Comparison of ENCODE assay signal across 9 cellular contexts in the genomic region with DNA sequence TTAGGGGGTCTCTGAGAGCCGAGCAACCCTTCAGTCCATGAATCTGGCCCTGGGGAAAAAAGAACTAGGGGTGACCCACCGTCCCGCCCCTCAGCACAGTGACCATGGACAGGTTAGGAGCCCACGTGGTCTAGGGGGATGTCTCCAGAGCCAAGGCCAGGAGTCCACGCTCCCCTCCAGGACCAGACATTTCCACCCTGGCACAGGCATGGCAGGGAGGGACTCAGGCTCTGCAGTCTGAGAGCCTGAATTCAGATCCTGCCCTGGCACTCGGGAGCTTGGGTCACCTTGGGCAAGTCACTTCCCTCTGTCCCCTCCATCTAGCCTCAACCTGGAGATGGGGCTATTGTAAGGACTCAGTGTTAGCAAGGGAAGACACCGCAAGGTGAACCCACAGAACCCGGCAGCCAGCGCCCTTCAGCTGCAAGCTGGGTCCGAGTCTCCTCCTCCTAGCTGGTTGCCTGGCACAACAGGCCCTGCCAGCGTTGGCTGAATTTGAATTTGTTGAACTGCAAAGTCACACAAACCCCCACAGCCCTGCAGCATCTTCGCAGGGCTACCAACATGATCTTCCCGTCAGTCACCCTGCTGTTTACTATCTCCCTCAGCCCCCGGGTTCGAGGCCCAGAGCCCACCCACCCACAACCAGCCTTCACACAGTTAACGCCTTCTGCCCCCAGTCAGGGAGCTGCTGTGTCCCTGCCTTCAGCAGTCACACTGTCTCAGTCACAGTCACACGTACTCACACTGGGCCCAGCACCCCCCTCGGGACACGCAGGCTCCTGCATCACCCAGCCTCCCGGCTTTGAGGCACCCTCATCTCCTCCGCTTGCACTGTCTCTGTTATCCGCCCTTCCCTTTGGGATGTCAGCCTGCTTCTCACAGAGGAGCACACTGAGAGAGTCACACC. TPM values are rescaled to one million over a fixed set of nuclear protein-coding genes. Genes with fewer than 3 reads are reported as not detected.
DNase-seq lines count a peak whose midpoint lies in the region; ATAC-seq and TF ChIP-seq lines count a peak whose summit lies in the region.
"Had no signal": no experiment of that assay in that cellular context is flagged by ENCODE, and none has a peak within 500 bp of the region (broad histone marks: within the 10 kb centered on the region; RNA-seq: fewer than 3 reads in every experiment).

No MANE protein-coding gene starts in this region.

- H3K27me3 ChIP-seq in CD4-positive, alpha-beta T cell (ENCODE audit: control insufficient read depth, insufficient read depth, low read length): peaks cover 10% of the 10 kb centered on the region
- no peaks in the 10 kb centered on the region for H3K27me3 ChIP-seq in PC-9 (ENCODE audit: insufficient read depth, low read depth)
- H3K27me3 ChIP-seq in esophagus muscularis mucosa: peaks cover 9 to 91% (median 23%) of the 10 kb centered on the region in 4 donors
- no peaks in the 10 kb centered on the region for H3K27me3 ChIP-seq in trophoblast cell (ENCODE audit: insufficient read depth, low read length)
- peaks cover 36% of the 10 kb centered on the region for H3K27me3 ChIP-seq in brain microvascular endothelial cell (replicated peaks)
- no peaks in the 10 kb centered on the region for H3K27me3 ChIP-seq in Karpas-422 (ENCODE audit: low read length)

- H3K4ac ChIP-seq in trophoblast cell (ENCODE audit: low read depth, low read length): no peak overlapping the region

- H2AK5ac ChIP-seq in trophoblast cell (ENCODE audit: low read length): peak overlapping the region; percentile 40

- CTCF ChIA-PET in CD4-positive, alpha-beta T cell (lab: Charles Lee): interaction anchor here (0.7 to 1.3 kb wide), 3 partner anchors 66 to 75 kb away, joined by 3 to 4 read pairs (median 3); no protein-coding TSS in a partner anchor
- CTCF ChIA-PET in PC-9 (lab: Charles Lee): interaction anchor here (0.9 to 1.1 kb wide), 2 partner anchors 97 to 476 kb away, joined by 3 to 11 read pairs; no protein-coding TSS in a partner anchor

- H3K27ac ChIP-seq in CD4-positive, alpha-beta T cell (ENCODE audit: low read depth, low read length): no peak overlapping the region
- no peak overlapping the region for H3K27ac ChIP-seq in PC-9
- H3K27ac ChIP-seq in esophagus muscularis mucosa (replicated peaks in 1 of 4): peak overlapping the region in 2 of 4 donors; percentile 60 to 80
- no peak overlapping the region for H3K27ac ChIP-seq in trophoblast cell (ENCODE audit: low read depth, low read length)
- H3K27ac ChIP-seq in brain microvascular endothelial cell: no peak overlapping the region
- no peak overlapping the region for H3K27ac ChIP-seq in Karpas-422 (ENCODE audit: low read length)

- H2BK120ac ChIP-seq in trophoblast cell (ENCODE audit: insufficient read depth, low read length, poor library complexity): no peak overlapping the region

- intact Hi-C loops in CD4-positive, alpha-beta T cell (cut with DNase I, micrococcal nuclease): loop anchor here in 1 of 2 experiments (10.0 kb wide), 1 partner anchor 259 kb away; the partner anchor contains the start of gene MIEF1
- intact Hi-C loops in PC-9 (cut with micrococcal nuclease; ENCODE audit: unreplicated experiment): loop anchor here (10.0 kb wide), 1 partner anchor 279 kb away; the partner anchor contains the start of gene ATF4
- intact Hi-C loops in esophagus muscularis mucosa (cut with DNase I): no loop called here

- H3K4me1 ChIP-seq in PC-9 (replicated peaks; ENCODE audit: insufficient read depth) (peaks cover 20% of the 10 kb centered on the region), esophagus muscularis mucosa (peaks cover 26 to 55% (median 51%) of the 10 kb centered on the region in 4 donors), trophoblast cell (ENCODE audit: control insufficient read depth in 1 of 2, insufficient read depth in 2 of 2, low read length in 2 of 2) (peaks cover 16 to 20% of the 10 kb centered on the region in 2 experiments), Karpas-422 (ENCODE audit: low read length) (peaks cover 11% of the 10 kb centered on the region)

- H3K9me2 ChIP-seq in PC-9 (ENCODE audit: insufficient read depth): no peaks in the 10 kb centered on the region
- H3K9me2 ChIP-seq in Karpas-422 (replicated peaks; ENCODE audit: insufficient read depth, low read length): no peaks in the 10 kb centered on the region

- H4K12ac ChIP-seq in trophoblast cell (ENCODE audit: low read depth, low read length): no peak overlapping the region

- TF ChIP-seq EP300 in esophagus muscularis mucosa (IDR thresholded peaks at IDR 0.05): no peak

- no peak for ATAC-seq in CD4-positive, alpha-beta T cell (ENCODE audit: poor library complexity)

- DNase-seq in CD4-positive, alpha-beta T cell: no peak
- no peak for DNase-seq in PC-9
- no peak for DNase-seq in esophagus muscularis mucosa (ENCODE audit: extremely low spot score)
- DNase-seq in trophoblast cell: no peak
- DNase-seq in HuH-7.5 (ENCODE audit: low spot score): no peak
- no peak for DNase-seq in RKO (ENCODE audit: low spot score)
- DNase-seq in brain microvascular endothelial cell: no peak
- DNase-seq in Karpas-422: no peak
- DNase-seq: KBM-7 had no signal

- H3K79me2 ChIP-seq in PC-9 (ENCODE audit: low read depth) (peaks cover 33% of the 10 kb centered on the region), trophoblast cell (ENCODE audit: control insufficient read depth, insufficient read depth, low read length, poor library complexity) (peaks cover 22% of the 10 kb centered on the region), Karpas-422 (ENCODE audit: low read length) (no peaks in the 10 kb centered on the region)

- H3K4me3 ChIP-seq in PC-9 (peak overlapping the region; percentile 98), esophagus muscularis mucosa (peak overlapping the region; percentile 60 to 65 (median 61)), trophoblast cell (ENCODE audit: low read depth, low read length) (no peak overlapping the region), brain microvascular endothelial cell (ENCODE audit: low read depth, low read length) (no peak overlapping the region), Karpas-422 (ENCODE audit: low read length) (no peak overlapping the region)

- TF ChIP-seq POLR2A in esophagus muscularis mucosa (IDR thresholded peaks at IDR 0.05; ENCODE audit: low read depth): no peak

- peak overlapping the region; percentile 89 for H3K4me2 ChIP-seq in PC-9
- H3K4me2 ChIP-seq in trophoblast cell (ENCODE audit: low read length): peak overlapping the region; percentile 86
- H3K4me2 ChIP-seq in Karpas-422 (ENCODE audit: low read depth, low read length, poor library complexity, severe bottlenecking): no peak overlapping the region

- POLR2A ChIA-PET in CD4-positive, alpha-beta T cell (lab: Charles Lee): interaction anchor here (0.7 to 8.8 kb wide), 5 partner anchors 10 to 74 kb away, joined by 3 to 96 read pairs (median 4); partner anchors contain the start of gene RPL3
- POLR2A ChIA-PET in PC-9 (lab: Charles Lee; ENCODE audit: unreplicated experiment): interaction anchor here (0.6 to 1.4 kb wide), 6 partner anchors 8 to 457 kb away, joined by 3 to 8 read pairs (median 3); no protein-coding TSS in a partner anchor

- peaks cover 10% of the 10 kb centered on the region for H3K27me3 Mint-ChIP-seq in CD4-positive, alpha-beta T cell

- H3K79me1 ChIP-seq in trophoblast cell (ENCODE audit: low read length): peaks cover 39% of the 10 kb centered on the region

- H3K36me3 ChIP-seq in PC-9 (ENCODE audit: low read depth): no peaks in the 10 kb centered on the region
- peaks cover 0 to 3% (median 0%) of the 10 kb centered on the region in 4 donors for H3K36me3 ChIP-seq in esophagus muscularis mucosa
- peaks cover 0 to 1% of the 10 kb centered on the region in 2 experiments for H3K36me3 ChIP-seq in trophoblast cell (ENCODE audit: control insufficient read depth in 1 of 2, insufficient read depth in 2 of 2, low read length in 2 of 2)
- no peaks in the 10 kb centered on the region for H3K36me3 ChIP-seq in brain microvascular endothelial cell (replicated peaks)
- H3K36me3 ChIP-seq in Karpas-422 (ENCODE audit: insufficient read depth, low read length): no peaks in the 10 kb centered on the region

- H3K27ac Mint-ChIP-seq in CD4-positive, alpha-beta T cell: no peak overlapping the region

- H3K4me1 Mint-ChIP-seq in CD4-positive, alpha-beta T cell (ENCODE audit: low read depth): peaks cover 25% of the 10 kb centered on the region

- in situ Hi-C loops in brain microvascular endothelial cell (cut with HindIII; ENCODE audit: low pct_ligation_motif_present, low sequenced_read_pairs): no loop called here

- no peak for TF ChIP-seq CTCF in CD4-positive, alpha-beta T cell (IDR thresholded peaks at IDR 0.05)
- TF ChIP-seq CTCF in PC-9 (conservative IDR thresholded peaks at IDR 0.05): no peak
- TF ChIP-seq CTCF in esophagus muscularis mucosa (IDR thresholded peaks at IDR 0.05): no peak
- TF ChIP-seq CTCF in brain microvascular endothelial cell (IDR thresholded peaks at IDR 0.05; ENCODE audit: low read depth, low read length, missing control alignments): no peak

- H2BK12ac ChIP-seq in trophoblast cell (ENCODE audit: low read length): no peak overlapping the region

- no peak overlapping the region for H3K23ac ChIP-seq in trophoblast cell (ENCODE audit: low read length)

- H4K20me1 ChIP-seq in PC-9 (ENCODE audit: insufficient read depth): no peaks in the 10 kb centered on the region
- H4K20me1 ChIP-seq in Karpas-422 (ENCODE audit: insufficient read depth, low read depth, low read length): no peaks in the 10 kb centered on the region

- no peak overlapping the region for H4K91ac ChIP-seq in trophoblast cell (ENCODE audit: low read depth, low read length)

- no peak overlapping the region for H4K8ac ChIP-seq in trophoblast cell (ENCODE audit: low read depth, low read length)

- 67% methylated on average over 13 of the region's 22 CpGs for WGBS in esophagus muscularis mucosa
- no CpG with 5 or more reads among the region's 22 CpGs for WGBS in trophoblast cell (ENCODE audit: extremely low coverage, insufficient coverage, insufficient read length)

- peak overlapping the region; percentile 89 for H3K4me3 Mint-ChIP-seq in CD4-positive, alpha-beta T cell

- no peak overlapping the region for H2BK5ac ChIP-seq in trophoblast cell (ENCODE audit: low read depth, low read length, poor library complexity)

- peaks cover 51% of the 10 kb centered on the region for H3F3A ChIP-seq in PC-9 (ENCODE audit: insufficient read depth, low read depth)

- peak overlapping the region; percentile 4 for H3K18ac ChIP-seq in trophoblast cell (ENCODE audit: low read length)

- H3K36me3 Mint-ChIP-seq in CD4-positive, alpha-beta T cell (ENCODE audit: low read depth): peaks cover 17% of the 10 kb centered on the region

- BruUV-seq in PC-9 (replicated peaks; lab: Mats Ljungman, UMichigan): no TSS peak

- H3K9me3 Mint-ChIP-seq in CD4-positive, alpha-beta T cell: no peaks in the 10 kb centered on the region

- H3K9me3 ChIP-seq in CD4-positive, alpha-beta T cell (ENCODE audit: control insufficient read depth, low read length): no peaks in the 10 kb centered on the region
- no peaks in the 10 kb centered on the region for H3K9me3 ChIP-seq in PC-9 (ENCODE audit: insufficient read depth, low read depth)
- no peaks in the 10 kb centered on the region for H3K9me3 ChIP-seq in esophagus muscularis mucosa
- no peaks in the 10 kb centered on the region for H3K9me3 ChIP-seq in trophoblast cell (ENCODE audit: insufficient read depth, low read depth, low read length)
- no peaks in the 10 kb centered on the region for H3K9me3 ChIP-seq in Karpas-422 (ENCODE audit: low read length)

- H2AFZ ChIP-seq in PC-9: no peak overlapping the region
- no peak overlapping the region for H2AFZ ChIP-seq in trophoblast cell (ENCODE audit: insufficient read depth, low read length, poor library complexity)
- H2AFZ ChIP-seq in Karpas-422 (ENCODE audit: low read length): no peak overlapping the region

- H3K9ac ChIP-seq in trophoblast cell (ENCODE audit: low read length): no peak overlapping the region
- no peak overlapping the region for H3K9ac ChIP-seq in Karpas-422 (ENCODE audit: low read length)

- no peak overlapping the region for H3K14ac ChIP-seq in trophoblast cell (ENCODE audit: low read length)

RNA-seq across cellular contexts. Expression of gene PDGFB, which starts 0.6 kb away (rescaled TPM):
- under 1 TPM; 0.45 to 0.69 TPM for total RNA-seq in CD4-positive, alpha-beta T cell
- total RNA-seq in PC-9 (2021): 35.5 and 39.7 TPM in 2 replicates
- total RNA-seq in esophagus muscularis mucosa: 10 to 100 TPM; 12.3 to 25.4 (median 18.8) TPM
- 16.2 and 16.3 TPM in 2 replicates for polyA plus RNA-seq in trophoblast cell (2013)
- 0.43 and 2.9 TPM in 2 replicates for total RNA-seq in Karpas-422 (2014; rRNA removed; shearing (Covaris generic); ENCODE audit: low replicate concordance)

Comparison
In these comparisons a context has a peak if more than half of its experiments do, and no peak if none do; other contexts are left out.
1. H3K4me3 ChIP-seq: peak in PC-9 (single experiment) and esophagus muscularis mucosa (4 of 4); none in trophoblast cell (single experiment), brain microvascular endothelial cell (single experiment) and Karpas-422 (single experiment).